1 cellular context compared by ENCODE assay signal in the genomic region with DNA sequence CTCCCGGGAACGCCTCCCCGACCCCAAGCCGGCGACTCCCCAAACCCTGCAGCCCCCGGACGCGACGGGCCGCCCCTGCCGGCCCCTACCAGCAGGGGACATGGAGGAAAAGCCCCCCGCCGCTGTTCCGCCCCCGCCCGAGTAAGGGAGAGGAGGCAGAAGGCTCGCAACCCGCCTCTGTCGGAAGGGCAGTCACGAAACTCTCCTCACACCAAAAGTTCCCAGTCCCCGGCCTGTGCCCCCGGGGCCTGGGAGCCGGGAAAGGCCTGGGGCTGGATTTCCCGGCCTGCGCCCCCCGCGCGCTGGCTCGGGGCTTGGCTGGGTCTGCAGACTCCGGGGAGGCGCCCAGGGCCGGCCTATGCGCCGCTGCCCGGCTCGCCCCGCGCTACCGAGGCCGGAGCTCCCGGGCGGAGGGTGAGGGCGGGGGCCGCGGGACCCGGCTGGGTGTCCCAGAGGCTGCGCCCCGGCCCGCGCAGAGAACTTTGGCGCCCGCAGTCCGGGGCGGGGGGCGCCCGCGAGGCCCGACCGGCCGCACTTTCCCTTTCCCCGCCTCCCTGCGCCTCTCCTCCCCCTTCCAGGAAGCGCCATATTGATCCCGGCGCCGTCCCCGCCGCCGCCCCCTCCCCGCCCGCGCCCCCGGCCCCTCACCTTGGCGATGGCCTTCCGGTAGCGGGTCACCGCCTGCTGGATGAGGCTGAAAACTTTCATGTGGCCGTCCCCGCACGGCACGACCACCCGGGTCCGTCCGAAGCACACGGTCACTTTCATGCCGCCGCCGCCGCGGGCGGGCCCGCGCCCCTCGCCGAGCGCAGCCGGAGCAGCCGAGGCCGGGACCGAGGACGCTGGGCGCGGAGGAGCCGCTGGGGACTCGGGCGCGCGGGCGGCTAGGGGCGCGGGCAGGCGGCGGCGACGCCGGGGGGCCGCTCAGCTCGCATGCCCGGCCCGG.
TF ChIP-seq lines count a peak whose summit lies in the region.

No MANE protein-coding gene starts in this region.

TF ChIP-seq in IMR-90, 13 proteins besides CTCF, POLR2A, EP300 and RAD21:
- TF ChIP-seq MXI1 (IDR thresholded peaks at IDR 0.05; ENCODE audit: borderline replicate concordance, low read depth, low read length) (no peak), BHLHE40 (IDR thresholded peaks at IDR 0.05; ENCODE audit: low read depth, low read length) (no peak), MAZ (IDR thresholded peaks at IDR 0.05; ENCODE audit: borderline replicate concordance, low read depth, low read length) (0 out of 2 replicates have a peak, but pooled peaks have one; percentile 7)
